1 cellular context compared by ENCODE assay signal in genomic region chr11:47394322-47395224, GRCh38.
TF ChIP-seq lines count a peak whose summit lies in the region.

No MANE protein-coding gene starts in this region.

TF ChIP-seq in SK-N-SH, 30 proteins besides CTCF, POLR2A, EP300 and RAD21 (continued from another document):
- no peak for TF ChIP-seq USF2 (IDR thresholded peaks at IDR 0.05; ENCODE audit: borderline replicate concordance, low read depth, low read length)
